1 cellular context compared by ENCODE assay signal in genomic region chr7:99622596-99622995, GRCh38.
TF ChIP-seq lines count a peak whose summit lies in the region.

No MANE protein-coding gene starts in this region.

TF ChIP-seq in HCT116, 20 proteins besides CTCF, POLR2A, EP300 and RAD21:
- TF ChIP-seq REST (IDR thresholded peaks at IDR 0.05; ENCODE audit: low read depth) (no peak), SRF (IDR thresholded peaks at IDR 0.05; ENCODE audit: low read depth) (no peak), FOSL1 (IDR thresholded peaks at IDR 0.05; ENCODE audit: low read depth) (no peak), ATF3 (IDR thresholded peaks at IDR 0.05) (no peak)
